Comparison of ENCODE assay signal across 1 cellular context in genomic region chr2:97645700-97646629, GRCh38.
TF ChIP-seq lines count a peak whose summit lies in the region.

Gene COX5B, plus strand, starts transcription at chr2:97646062. Its CDS starts 25 bp downstream, at chr2:97646087.

TF ChIP-seq in K562, 482 proteins besides CTCF, POLR2A, EP300 and RAD21 (continued from another document and continues in another):
- TF ChIP-seq CREB3L1 (IDR thresholded peaks at IDR 0.05; ENCODE audit: borderline replicate concordance, low read depth) (0 out of 2 replicates have a peak, but pooled peaks have one; percentile 26), ZBTB40 (IDR thresholded peaks at IDR 0.05) (peak; percentile 92), ZBTB40 (CRISPR knock-in tag; IDR thresholded peaks at IDR 0.05) (no peak), ZNF274 (IDR thresholded peaks at IDR 0.05; ENCODE audit: borderline replicate concordance, low read depth, low read length) (no peak), POLR2B (IDR thresholded peaks at IDR 0.05; ENCODE audit: low read depth, partially characterized antibody) (peak; percentile 94), GTF2F1 (IDR thresholded peaks at IDR 0.05; ENCODE audit: low read depth, low read length) (peak; percentile 87), CBX1 (IDR thresholded peaks at IDR 0.05; ENCODE audit: low read depth) (peak; percentile 85), ETV1 (tag; conservative IDR thresholded peaks at IDR 0.05; ENCODE audit: low read depth) (0 out of 2 replicates have a peak, but pooled peaks have one; percentile 17), JUND (IDR thresholded peaks at IDR 0.05; ENCODE audit: borderline replicate concordance, low read depth, low read length) (peak; percentile 37; the same call in 1 of the 2 replicates), JUND (tag; IDR thresholded peaks at IDR 0.05; ENCODE audit: borderline replicate concordance, low read depth, low read length) (0 out of 3 replicates have a peak, but pooled peaks have one; percentile 12), HMGXB4 (CRISPR knock-in tag; IDR thresholded peaks at IDR 0.05) (0 out of 2 replicates have a peak, but pooled peaks have one; percentile 68), CEBPZ (IDR thresholded peaks at IDR 0.05; ENCODE audit: borderline replicate concordance, low read depth, low read length) (no peak), ZNF146 (CRISPR knock-in tag; IDR thresholded peaks at IDR 0.05; ENCODE audit: unreplicated experiment) (peak; percentile 8), ZNF395 (CRISPR knock-in tag; IDR thresholded peaks at IDR 0.05) (no peak), ZSCAN32 (CRISPR knock-in tag; IDR thresholded peaks at IDR 0.05) (no peak), ZNF75A (CRISPR knock-in tag; IDR thresholded peaks at IDR 0.05) (peak; percentile 89), TBP (optimal IDR thresholded peaks at IDR 0.05; ENCODE audit: low read depth, low read length) (peak; percentile 92), HNRNPK (IDR thresholded peaks at IDR 0.05; ENCODE audit: low read depth, low read length, poor library complexity, severe bottlenecking) (no peak), SP2 (IDR thresholded peaks at IDR 0.05; ENCODE audit: extremely low read depth, low read depth, low read length, poor library complexity, severe bottlenecking) (peak; percentile 32), LEF1 (IDR thresholded peaks at IDR 0.05) (0 out of 2 replicates have a peak, but pooled peaks have one; percentile 33), NEUROD1 (IDR thresholded peaks at IDR 0.05; ENCODE audit: borderline replicate concordance, low read depth, low read length, partially characterized antibody) (peak; percentile 10), CHAMP1 (IDR thresholded peaks at IDR 0.05) (no peak), PTTG1 (tag; IDR thresholded peaks at IDR 0.05; ENCODE audit: low read depth) (no peak), SAFB (IDR thresholded peaks at IDR 0.05; ENCODE audit: borderline replicate concordance, low read depth, low read length) (no peak), NKRF (IDR thresholded peaks at IDR 0.05; ENCODE audit: borderline replicate concordance) (peak; percentile 60), ZBTB7A (IDR thresholded peaks at IDR 0.05; ENCODE audit: borderline replicate concordance, control insufficient read depth, low read depth, low read length) (peak; percentile 18; the same call in 1 of the 2 replicates), YY1 (IDR thresholded peaks at IDR 0.05; ENCODE audit: borderline replicate concordance in 1 of 3, control insufficient read depth in 1 of 3, extremely low read depth in 1 of 3, insufficient read depth in 3 of 3, insufficient read length in 1 of 3, insufficient replicate concordance in 2 of 3, low read depth in 1 of 3, low read length in 2 of 3) (peak in 2 of 3 experiments; percentile 81 to 85), RBBP5 (IDR thresholded peaks at IDR 0.05; ENCODE audit: borderline replicate concordance, insufficient read depth, low read length, poor library complexity, severe bottlenecking) (peak; percentile 91), ETV5 (CRISPR knock-in tag; IDR thresholded peaks at IDR 0.05; ENCODE audit: low read depth) (peak; percentile 20; the same call in 1 of the 2 replicates)
